12 cellular contexts compared by ENCODE assay signal in genomic region chr16:19284207-19284606, GRCh38. TPM values are rescaled to one million over a fixed set of nuclear protein-coding genes. Genes with fewer than 3 reads are reported as not detected.
DNase-seq lines count a peak whose midpoint lies in the region; ATAC-seq and TF ChIP-seq lines count a peak whose summit lies in the region.
"Had no signal": no experiment of that assay in that cellular context is flagged by ENCODE, and none has a peak within 500 bp of the region (broad histone marks: within the 10 kb centered on the region; RNA-seq: fewer than 3 reads in every experiment).

No MANE protein-coding gene starts in this region.

- H3K27me3 ChIP-seq in PC-9 (ENCODE audit: insufficient read depth, low read depth), result no peaks in the 10 kb centered on the region
- H3K27me3 ChIP-seq: esophagus muscularis mucosa had no signal

- no peaks in the 10 kb centered on the region for H4K20me1 ChIP-seq in PC-9 (ENCODE audit: insufficient read depth)

- CTCF ChIA-PET in PC-9 (lab: Charles Lee), result no interaction called here

- DNase-seq in activated CD4-positive, alpha-beta T cell treated with anti-CD3 and anti-CD28 coated beads for 48 hours, result peak; percentile 49
- DNase-seq in activated CD4-positive, alpha-beta T cell treated with anti-CD3 and anti-CD28 coated beads for 4 hours, result no peak
- DNase-seq in PC-9 (peak; percentile 90 to 95), globus pallidus (ENCODE audit: low spot score) (peak; percentile 26)
- peak; percentile 34 for DNase-seq in stimulated activated naive B cell treated with anti-CD40 and anti-IgM and Interleukin-4, amounts not matched to agents 10 μg/mL and 1 μg/mL and 100 μg/mL, for 72 hours
- DNase-seq in naive thymus-derived CD8-positive, alpha-beta T cell, result no peak
- no peak for DNase-seq in natural killer cell treated with Interleukin-12 subunit alpha and Interleukin-12 subunit beta and Interleukin-15 and Interleukin-18, amount 100 ng/mL, for 72 hours (ENCODE audit: low spot score)
- DNase-seq: activated naive CD4-positive, alpha-beta T cell treated with anti-CD3 and anti-CD28 coated beads, Interleukin-2, amount 50 U/mL, for 16 hours; T-helper 1 cell had no signal

- H3K79me2 ChIP-seq in PC-9 (ENCODE audit: low read depth), result no peaks in the 10 kb centered on the region

- no peaks in the 10 kb centered on the region for H3K9me2 ChIP-seq in PC-9 (ENCODE audit: insufficient read depth)

- H3F3A ChIP-seq in PC-9 (ENCODE audit: insufficient read depth, low read depth), result peaks cover 28% of the 10 kb centered on the region; the same call in 1 of the 2 replicates

- H3K9me3 ChIP-seq in PC-9 (ENCODE audit: insufficient read depth, low read depth), result no peaks in the 10 kb centered on the region
- H3K9me3 ChIP-seq: esophagus muscularis mucosa had no signal

- H3K27ac ChIP-seq in PC-9, result peak overlapping the region; percentile 76
- H3K27ac ChIP-seq: esophagus muscularis mucosa, KMS-11 had no signal

- no peaks in the 10 kb centered on the region for H3K36me3 ChIP-seq in PC-9 (ENCODE audit: low read depth)
- H3K36me3 ChIP-seq: esophagus muscularis mucosa had no signal

- H3K27ac Mint-ChIP-seq in stimulated activated naive B cell treated with anti-CD40 and anti-IgM and Interleukin-4, amounts not matched to agents 10 μg/mL and 1 μg/mL and 100 μg/mL, for 72 hours, result no peak overlapping the region
- H3K27ac Mint-ChIP-seq in naive thymus-derived CD8-positive, alpha-beta T cell, result no peak overlapping the region
- no peak overlapping the region for H3K27ac Mint-ChIP-seq in natural killer cell treated with Interleukin-12 subunit alpha and Interleukin-12 subunit beta and Interleukin-15 and Interleukin-18, amount 100 ng/mL, for 72 hours

- peak overlapping the region in 1 of 2 donors; percentile 17 for H3K4me3 Mint-ChIP-seq in stimulated activated naive B cell treated with anti-CD40 and anti-IgM and Interleukin-4, amounts not matched to agents 10 μg/mL and 1 μg/mL and 100 μg/mL, for 72 hours
- no peak overlapping the region for H3K4me3 Mint-ChIP-seq in naive thymus-derived CD8-positive, alpha-beta T cell
- H3K4me3 Mint-ChIP-seq in natural killer cell treated with Interleukin-12 subunit alpha and Interleukin-12 subunit beta and Interleukin-15 and Interleukin-18, amount 100 ng/mL, for 72 hours, result no peak overlapping the region

- POLR2A ChIA-PET in PC-9 (lab: Charles Lee; ENCODE audit: unreplicated experiment), result interaction anchor here (0.6 to 1.1 kb wide), 2 partner anchors 56 to 480 kb away, joined by 3 to 4 read pairs; no protein-coding TSS in a partner anchor
- POLR2A ChIA-PET in naive thymus-derived CD8-positive, alpha-beta T cell (lab: Charles Lee), result no interaction called here

- H3K4me2 ChIP-seq in PC-9, result peak overlapping the region; percentile 65
- H3K4me2 ChIP-seq: KMS-11 had no signal

- intact Hi-C loops in PC-9 (cut with micrococcal nuclease; ENCODE audit: unreplicated experiment), result loop anchor here (5.0 to 10.0 kb wide), 2 partner anchors 47 to 91 kb away; no protein-coding TSS in a partner anchor

- H3K4me1 ChIP-seq in PC-9 (replicated peaks; ENCODE audit: insufficient read depth), result peaks cover 23% of the 10 kb centered on the region

- no TSS peak for BruUV-seq in PC-9 (replicated peaks; lab: Mats Ljungman, UMichigan)

- no peaks in the 10 kb centered on the region for H3K27me3 Mint-ChIP-seq in stimulated activated naive B cell treated with anti-CD40 and anti-IgM and Interleukin-4, amounts not matched to agents 10 μg/mL and 1 μg/mL and 100 μg/mL, for 72 hours
- peaks cover 0 to 45% (median 14%) of the 10 kb centered on the region in 5 donors for H3K27me3 Mint-ChIP-seq in naive thymus-derived CD8-positive, alpha-beta T cell
- H3K27me3 Mint-ChIP-seq in natural killer cell treated with Interleukin-12 subunit alpha and Interleukin-12 subunit beta and Interleukin-15 and Interleukin-18, amount 100 ng/mL, for 72 hours, result peaks cover 2 to 22% of the 10 kb centered on the region in 2 donors

- peaks cover 0 to 3% of the 10 kb centered on the region in 2 donors for H3K36me3 Mint-ChIP-seq in stimulated activated naive B cell treated with anti-CD40 and anti-IgM and Interleukin-4, amounts not matched to agents 10 μg/mL and 1 μg/mL and 100 μg/mL, for 72 hours
- H3K36me3 Mint-ChIP-seq in naive thymus-derived CD8-positive, alpha-beta T cell, result no peaks in the 10 kb centered on the region
- H3K36me3 Mint-ChIP-seq in natural killer cell treated with Interleukin-12 subunit alpha and Interleukin-12 subunit beta and Interleukin-15 and Interleukin-18, amount 100 ng/mL, for 72 hours, result no peaks in the 10 kb centered on the region

- peak; percentile 84 to 96 for ATAC-seq in stimulated activated naive B cell treated with anti-CD40 and anti-IgM and Interleukin-4, amounts not matched to agents 10 μg/mL and 1 μg/mL and 100 μg/mL, for 72 hours (replicated peaks)
- ATAC-seq in GM21825 (IDR thresholded peaks at IDR 0.05; ENCODE audit: unreplicated experiment), result no peak
- no peak for ATAC-seq in naive thymus-derived CD8-positive, alpha-beta T cell
- no peak for ATAC-seq in natural killer cell treated with Interleukin-12 subunit alpha and Interleukin-12 subunit beta and Interleukin-15 and Interleukin-18, amount 100 ng/mL, for 72 hours

- no peak overlapping the region for H3K4me3 ChIP-seq in PC-9
- H3K4me3 ChIP-seq: esophagus muscularis mucosa had no signal

- peaks cover 14 to 16% of the 10 kb centered on the region in 2 donors for H3K4me1 Mint-ChIP-seq in stimulated activated naive B cell treated with anti-CD40 and anti-IgM and Interleukin-4, amounts not matched to agents 10 μg/mL and 1 μg/mL and 100 μg/mL, for 72 hours
- H3K4me1 Mint-ChIP-seq in naive thymus-derived CD8-positive, alpha-beta T cell, result no peaks in the 10 kb centered on the region
- no peaks in the 10 kb centered on the region for H3K4me1 Mint-ChIP-seq in natural killer cell treated with Interleukin-12 subunit alpha and Interleukin-12 subunit beta and Interleukin-15 and Interleukin-18, amount 100 ng/mL, for 72 hours (ENCODE audit: low read depth in 2 of 2)

- no peak for TF ChIP-seq CTCF in PC-9 (conservative IDR thresholded peaks at IDR 0.05)

- H3K9me3 Mint-ChIP-seq in stimulated activated naive B cell treated with anti-CD40 and anti-IgM and Interleukin-4, amounts not matched to agents 10 μg/mL and 1 μg/mL and 100 μg/mL, for 72 hours, result peaks cover 3 to 4% of the 10 kb centered on the region in 2 donors
- H3K9me3 Mint-ChIP-seq in naive thymus-derived CD8-positive, alpha-beta T cell, result no peaks in the 10 kb centered on the region
- no peaks in the 10 kb centered on the region for H3K9me3 Mint-ChIP-seq in natural killer cell treated with Interleukin-12 subunit alpha and Interleukin-12 subunit beta and Interleukin-15 and Interleukin-18, amount 100 ng/mL, for 72 hours

- H2AFZ ChIP-seq in PC-9, result no peak overlapping the region

RNA-seq across cellular contexts. Expression of gene CLEC19A, which starts 1.3 kb away (rescaled TPM):
- 0.38 and 0.41 TPM in 2 replicates for total RNA-seq in PC-9 (2021)
- not detected for total RNA-seq in naive thymus-derived CD8-positive, alpha-beta T cell
- not detected for polyA plus RNA-seq in naive thymus-derived CD8-positive, alpha-beta T cell
- not detected for total RNA-seq in natural killer cell treated with Interleukin-12 subunit alpha and Interleukin-12 subunit beta and Interleukin-15 and Interleukin-18, amount 100 ng/mL, for 72 hours
- total RNA-seq: esophagus muscularis mucosa had no signal

Comparison
In these comparisons a context has a peak if more than half of its experiments do, and no peak if none do; other contexts are left out.
1. DNase-seq: peak in activated CD4-positive, alpha-beta T cell treated with anti-CD3 and anti-CD28 coated beads for 48 hours (single experiment), PC-9 (2 of 2), globus pallidus (single experiment) and stimulated activated naive B cell treated with anti-CD40 and anti-IgM and Interleukin-4, amounts not matched to agents 10 μg/mL and 1 μg/mL and 100 μg/mL, for 72 hours (single experiment); none in activated CD4-positive, alpha-beta T cell treated with anti-CD3 and anti-CD28 coated beads for 4 hours (0 of 2), naive thymus-derived CD8-positive, alpha-beta T cell (0 of 10) and natural killer cell treated with Interleukin-12 subunit alpha and Interleukin-12 subunit beta and Interleukin-15 and Interleukin-18, amount 100 ng/mL, for 72 hours (single experiment).
2. ATAC-seq: peak in stimulated activated naive B cell treated with anti-CD40 and anti-IgM and Interleukin-4, amounts not matched to agents 10 μg/mL and 1 μg/mL and 100 μg/mL, for 72 hours (2 of 2); none in GM21825 (single experiment), naive thymus-derived CD8-positive, alpha-beta T cell (0 of 2) and natural killer cell treated with Interleukin-12 subunit alpha and Interleukin-12 subunit beta and Interleukin-15 and Interleukin-18, amount 100 ng/mL, for 72 hours (0 of 2).